8 cellular contexts compared by ENCODE assay signal in genomic region chr3:8963137-8963853, GRCh38. TPM values are rescaled to one million over a fixed set of nuclear protein-coding genes. Genes with fewer than 3 reads are reported as not detected.
DNase-seq lines count a peak whose midpoint lies in the region; ATAC-seq lines count a peak whose summit lies in the region.

RAD18 (minus strand) TSS chr3:8963472; CDS start chr3:8963385, 87 bp downstream.

- H3K36me3 ChIP-seq in BLaER1 treated with 17β-estradiol and CSF1 and Interleukin-3, amounts not matched to agents 10 nM and 100 nM = peaks cover 0 to 33% (median 14%) of the 10 kb centered on the region in 11 experiments; a peak in 18 of 22 replicates

- intact Hi-C loops in activated CD4-positive, alpha-beta T cell treated with anti-CD3 and anti-CD28 coated beads, Interleukin-2, amount 10 ng/mL, durations not matched to agents 24 days and 14 days (cut with micrococcal nuclease) = loop anchor here (1.0 to 5.0 kb wide), 3 partner anchors 286 to 434 kb away; partner anchors contain the start of genes SETD5, SRGAP3 and THUMPD3

- H3K36me3 Mint-ChIP-seq in activated CD4-positive, alpha-beta T cell treated with anti-CD3 and anti-CD28 coated beads, Interleukin-2, amount 10 ng/mL, durations not matched to agents 24 days and 14 days (ENCODE audit: low read depth) = peaks cover 24% of the 10 kb centered on the region

- peak within 1 kb of the TSS; percentile 94 for H3K4me3 Mint-ChIP-seq in activated CD4-positive, alpha-beta T cell treated with anti-CD3 and anti-CD28 coated beads, Interleukin-2, amount 10 ng/mL, durations not matched to agents 24 days and 14 days

- H3K9ac ChIP-seq in BLaER1 treated with 17β-estradiol and CSF1 and Interleukin-3, amounts not matched to agents 10 nM and 100 nM = peak within 1 kb of the TSS; percentile 78 to 88 (median 84)

- peak within 1 kb of the TSS; percentile 84 to 98 (median 90) for H3K4me2 ChIP-seq in BLaER1 treated with 17β-estradiol and CSF1 and Interleukin-3, amounts not matched to agents 10 nM and 100 nM

- H3K27ac Mint-ChIP-seq in activated CD4-positive, alpha-beta T cell treated with anti-CD3 and anti-CD28 coated beads, Interleukin-2, amount 10 ng/mL, durations not matched to agents 24 days and 14 days = peak within 1 kb of the TSS; percentile 94

- no peaks in the 10 kb centered on the region for H3K9me3 ChIP-seq in BLaER1 treated with 17β-estradiol and CSF1 and Interleukin-3, amounts not matched to agents 10 nM and 100 nM (replicated peaks in 1 of 11)

- ATAC-seq in GM19328 (IDR thresholded peaks at IDR 0.05; ENCODE audit: unreplicated experiment) = peak; percentile 91
- peak; percentile 87 for ATAC-seq in HG03469 (IDR thresholded peaks at IDR 0.05; ENCODE audit: unreplicated experiment)
- peak; percentile 84 for ATAC-seq in left lobe of liver

- H3K9me3 Mint-ChIP-seq in activated CD4-positive, alpha-beta T cell treated with anti-CD3 and anti-CD28 coated beads, Interleukin-2, amount 10 ng/mL, durations not matched to agents 24 days and 14 days = no peaks in the 10 kb centered on the region

- peaks cover 2% of the 10 kb centered on the region for H3K27me3 Mint-ChIP-seq in activated CD4-positive, alpha-beta T cell treated with anti-CD3 and anti-CD28 coated beads, Interleukin-2, amount 10 ng/mL, durations not matched to agents 24 days and 14 days

- peaks cover 0 to 25% (median 3%) of the 10 kb centered on the region in 11 experiments; a peak in 8 of 22 replicates for H4K20me1 ChIP-seq in BLaER1 treated with 17β-estradiol and CSF1 and Interleukin-3, amounts not matched to agents 10 nM and 100 nM

- peaks cover 25 to 56% (median 35%) of the 10 kb centered on the region in 10 experiments for H3K4me1 ChIP-seq in BLaER1 treated with 17β-estradiol and CSF1 and Interleukin-3, amounts not matched to agents 10 nM and 100 nM

- peak within 1 kb of the TSS; percentile 70 to 91 (median 82) for H3K4me3 ChIP-seq in BLaER1 treated with 17β-estradiol and CSF1 and Interleukin-3, amounts not matched to agents 10 nM and 100 nM

- peaks cover 29% of the 10 kb centered on the region for H3K4me1 Mint-ChIP-seq in activated CD4-positive, alpha-beta T cell treated with anti-CD3 and anti-CD28 coated beads, Interleukin-2, amount 10 ng/mL, durations not matched to agents 24 days and 14 days

- DNase-seq in NCI-H69 (lab: John Stamatoyannopoulos, UW) (peak; percentile 91), cortex of kidney (lab: John Stamatoyannopoulos, UW) (peak; percentile 38), left lobe of liver (ENCODE audit: low spot score) (peak; percentile 91)
- peak; percentile 98 for DNase-seq in activated CD4-positive, alpha-beta T cell treated with anti-CD3 and anti-CD28 coated beads, Interleukin-2, amount 10 ng/mL, durations not matched to agents 24 days and 14 days
- DNase-seq in stimulated activated CD4-positive, alpha-beta T cell treated with anti-CD3 and anti-CD28 coated beads, Interleukin-2, amount 100 ng/mL, for 24 hours = peak; percentile 92 to 93

- peak within 1 kb of the TSS; percentile 61 to 83 (median 80) for H3K27ac ChIP-seq in BLaER1 treated with 17β-estradiol and CSF1 and Interleukin-3, amounts not matched to agents 10 nM and 100 nM

- no peaks in the 10 kb centered on the region for H3K27me3 ChIP-seq in BLaER1 treated with 17β-estradiol and CSF1 and Interleukin-3, amounts not matched to agents 10 nM and 100 nM

RNA-seq across cellular contexts. Expression of gene RAD18, which starts in this region (rescaled TPM):
- total RNA-seq in activated CD4-positive, alpha-beta T cell treated with anti-CD3 and anti-CD28 coated beads, Interleukin-2, amount 10 ng/mL, durations not matched to agents 24 days and 14 days = 52.8 and 55.1 TPM in 2 replicates
- 3.8 TPM for total RNA-seq in left lobe of liver

Comparison
In these comparisons a context has a peak if more than half of its experiments do, and no peak if none do; other contexts are left out.
1. Peak in every context shown above with its lines: DNase-seq, ATAC-seq, H3K4me3 ChIP-seq and H3K27ac ChIP-seq.
2. RNA of gene RAD18 (total RNA-seq): 52.8 to 55.1 TPM in activated CD4-positive, alpha-beta T cell treated with anti-CD3 and anti-CD28 coated beads, Interleukin-2, amount 10 ng/mL, durations not matched to agents 24 days and 14 days; 3.8 TPM in left lobe of liver (single experiment); every median in the first group is over 10 times any median in the second.
3. DNase-seq: peak in every context shown above with its lines; median percentile 98 in activated CD4-positive, alpha-beta T cell treated with anti-CD3 and anti-CD28 coated beads, Interleukin-2, amount 10 ng/mL, durations not matched to agents 24 days and 14 days; 92 in stimulated activated CD4-positive, alpha-beta T cell treated with anti-CD3 and anti-CD28 coated beads, Interleukin-2, amount 100 ng/mL, for 24 hours; 91 in NCI-H69; 91 in left lobe of liver; 38 in cortex of kidney.